ENCODE assay signal across 2 cellular contexts in genomic region chr17:48617515-48618365, GRCh38.
TF ChIP-seq lines count a peak whose summit lies in the region.

No MANE protein-coding gene starts in this region.

TF ChIP-seq in A549, 52 proteins besides CTCF, POLR2A, EP300 and RAD21:
- TF ChIP-seq ATOH8 (CRISPR knock-in tag; IDR thresholded peaks at IDR 0.05; ENCODE audit: low read depth) (no peak), RCOR1 (IDR thresholded peaks at IDR 0.05; ENCODE audit: low read depth, low read length) (no peak), CHD2 (IDR thresholded peaks at IDR 0.05; ENCODE audit: low read length, partially characterized antibody) (no peak), JUN (IDR thresholded peaks at IDR 0.05) (0 out of 5 replicates have a peak, but pooled peaks of 1 of the 2 experiments have one; percentile 18)

TF ChIP-seq in GM12878, 131 proteins besides CTCF, POLR2A, EP300 and RAD21:
- no peak for TF ChIP-seq RELA (IDR thresholded peaks at IDR 0.05; ENCODE audit: borderline replicate concordance, partially characterized antibody)
- no peak for TF ChIP-seq POU2F2 (IDR thresholded peaks at IDR 0.05; ENCODE audit: borderline replicate concordance, low read depth, low read length)
- no peak for TF ChIP-seq NFIC (IDR thresholded peaks at IDR 0.05; ENCODE audit: low read depth, low read length)
- no peak for TF ChIP-seq KAT2A (conservative IDR thresholded peaks at IDR 0.05; ENCODE audit: control insufficient read depth, low read depth, low read length)
- TF ChIP-seq STAT1 (conservative IDR thresholded peaks at IDR 0.05), result no peak
- TF ChIP-seq, protein P1, sequence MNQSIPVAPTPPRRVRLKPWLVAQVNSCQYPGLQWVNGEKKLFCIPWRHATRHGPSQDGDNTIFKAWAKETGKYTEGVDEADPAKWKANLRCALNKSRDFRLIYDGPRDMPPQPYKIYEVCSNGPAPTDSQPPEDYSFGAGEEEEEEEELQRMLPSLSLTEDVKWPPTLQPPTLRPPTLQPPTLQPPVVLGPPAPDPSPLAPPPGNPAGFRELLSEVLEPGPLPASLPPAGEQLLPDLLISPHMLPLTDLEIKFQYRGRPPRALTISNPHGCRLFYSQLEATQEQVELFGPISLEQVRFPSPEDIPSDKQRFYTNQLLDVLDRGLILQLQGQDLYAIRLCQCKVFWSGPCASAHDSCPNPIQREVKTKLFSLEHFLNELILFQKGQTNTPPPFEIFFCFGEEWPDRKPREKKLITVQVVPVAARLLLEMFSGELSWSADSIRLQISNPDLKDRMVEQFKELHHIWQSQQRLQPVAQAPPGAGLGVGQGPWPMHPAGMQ (IDR thresholded peaks at IDR 0.05; ENCODE audit: borderline replicate concordance), result no peak
- TF ChIP-seq ZBED1 (IDR thresholded peaks at IDR 0.05; ENCODE audit: borderline replicate concordance), result no peak
- TF ChIP-seq HDAC2 (IDR thresholded peaks at IDR 0.05), result no peak
- TF ChIP-seq BHLHE40 (IDR thresholded peaks at IDR 0.05; ENCODE audit: borderline replicate concordance in 1 of 2, low read depth in 2 of 2, low read length in 1 of 2), result no peak
- TF ChIP-seq, protein P2, sequence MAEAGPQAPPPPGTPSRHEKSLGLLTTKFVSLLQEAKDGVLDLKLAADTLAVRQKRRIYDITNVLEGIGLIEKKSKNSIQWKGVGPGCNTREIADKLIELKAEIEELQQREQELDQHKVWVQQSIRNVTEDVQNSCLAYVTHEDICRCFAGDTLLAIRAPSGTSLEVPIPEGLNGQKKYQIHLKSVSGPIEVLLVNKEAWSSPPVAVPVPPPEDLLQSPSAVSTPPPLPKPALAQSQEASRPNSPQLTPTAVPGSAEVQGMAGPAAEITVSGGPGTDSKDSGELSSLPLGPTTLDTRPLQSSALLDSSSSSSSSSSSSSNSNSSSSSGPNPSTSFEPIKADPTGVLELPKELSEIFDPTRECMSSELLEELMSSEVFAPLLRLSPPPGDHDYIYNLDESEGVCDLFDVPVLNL (IDR thresholded peaks at IDR 0.05; ENCODE audit: low read depth, low read length), result no peak
- no peak for TF ChIP-seq HDAC6 (IDR thresholded peaks at IDR 0.05; ENCODE audit: unreplicated experiment)
- TF ChIP-seq CEBPB (IDR thresholded peaks at IDR 0.05; ENCODE audit: borderline replicate concordance in 1 of 2, low read depth in 2 of 2, low read length in 2 of 2), result no peak
- TF ChIP-seq BCLAF1 (IDR thresholded peaks at IDR 0.05), result no peak
- no peak for TF ChIP-seq LARP7 (IDR thresholded peaks at IDR 0.05)
- TF ChIP-seq BCL11A (IDR thresholded peaks at IDR 0.05; ENCODE audit: low read depth, low read length), result no peak
- TF ChIP-seq BMI1 (IDR thresholded peaks at IDR 0.05; ENCODE audit: borderline replicate concordance), result no peak
